8 cellular contexts compared by ENCODE assay signal in genomic region chr16:77788196-77789084, GRCh38. TPM values are rescaled to one million over a fixed set of nuclear protein-coding genes. Genes with fewer than 3 reads are reported as not detected.
A peak's percentile ranks its signal among the peaks of the same experiment; 100 is the strongest.
DNase-seq lines count a peak whose midpoint lies in the region; ATAC-seq and TF ChIP-seq lines count a peak whose summit lies in the region.

A gene with protein sequence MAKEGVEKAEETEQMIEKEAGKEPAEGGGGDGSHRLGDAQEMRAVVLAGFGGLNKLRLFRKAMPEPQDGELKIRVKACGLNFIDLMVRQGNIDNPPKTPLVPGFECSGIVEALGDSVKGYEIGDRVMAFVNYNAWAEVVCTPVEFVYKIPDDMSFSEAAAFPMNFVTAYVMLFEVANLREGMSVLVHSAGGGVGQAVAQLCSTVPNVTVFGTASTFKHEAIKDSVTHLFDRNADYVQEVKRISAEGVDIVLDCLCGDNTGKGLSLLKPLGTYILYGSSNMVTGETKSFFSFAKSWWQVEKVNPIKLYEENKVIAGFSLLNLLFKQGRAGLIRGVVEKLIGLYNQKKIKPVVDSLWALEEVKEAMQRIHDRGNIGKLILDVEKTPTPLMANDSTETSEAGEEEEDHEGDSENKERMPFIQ (plus strand): TSS chr16:77788564. CDS start chr16:77788683, 119 bp downstream.

- WGBS in mesodermal cell (ENCODE audit: insufficient coverage in 2 of 2), 2 experiments, result 0% methylated on average over 46 to 64 of the region's 76 CpGs
- 0 to 1% methylated on average over 19 to 64 of the region's 76 CpGs for WGBS in tibial nerve, 2 donors

- peak in 1 of 2 donors; percentile 40 for TF ChIP-seq POLR2A in tibial nerve (IDR thresholded peaks at IDR 0.05)

- peaks cover 3% of the 10 kb centered on the region; the same call in 1 of the 2 replicates for H3K9me3 ChIP-seq in BLaER1
- H3K9me3 ChIP-seq in mesodermal cell (ENCODE audit: control insufficient read depth, low read length), result no peaks in the 10 kb centered on the region
- no peaks in the 10 kb centered on the region for H3K9me3 ChIP-seq in tibial nerve

- H3K27ac ChIP-seq in BLaER1 (no peak within 1 kb of the TSS), mesodermal cell (ENCODE audit: low read depth, low read length, severe bottlenecking) (no peak within 1 kb of the TSS), tibial nerve (peak within 1 kb of the TSS in 1 of 4 donors; percentile 46)

- no peak within 1 kb of the TSS for H3K9ac ChIP-seq in BLaER1

- H3K27me3 ChIP-seq in BLaER1 (peaks cover 51% of the 10 kb centered on the region), tibial nerve (peaks cover 0 to 35% of the 10 kb centered on the region in 2 donors)

- H3K4me2 ChIP-seq in BLaER1, result peak within 1 kb of the TSS; percentile 99

- H3K4me3 ChIP-seq in BLaER1 (peak within 1 kb of the TSS; percentile 77), epithelial cell of esophagus (ENCODE audit: low read length) (peak within 1 kb of the TSS; percentile 21), mesodermal cell (ENCODE audit: extremely low read depth, insufficient read depth, low read length, poor library complexity, severe bottlenecking) (peak within 1 kb of the TSS; percentile 63), tibial nerve (peak within 1 kb of the TSS; percentile 42 to 68 (median 51))

- DNase-seq in SW480 (ENCODE audit: low spot score), result peak; percentile 8
- peak; percentile 49 for DNase-seq in epithelial cell of esophagus (ENCODE audit: low read depth)
- DNase-seq in tibial nerve (ENCODE audit: low spot score in 2 of 2), result no peak
- DNase-seq in UCSD-AML1 (lab: John Stamatoyannopoulos, UW; ENCODE audit: unreplicated experiment), result no peak

- ATAC-seq in GM19397 (IDR thresholded peaks at IDR 0.05; ENCODE audit: unreplicated experiment) (peak; percentile 56), HG03521 (IDR thresholded peaks at IDR 0.05; ENCODE audit: unreplicated experiment) (no peak)

- no peaks in the 10 kb centered on the region for H3K36me3 ChIP-seq in BLaER1
- H3K36me3 ChIP-seq in mesodermal cell (ENCODE audit: control insufficient read depth, insufficient read depth, low read length), result no peaks in the 10 kb centered on the region
- H3K36me3 ChIP-seq in tibial nerve, result no peaks in the 10 kb centered on the region

- H4K20me1 ChIP-seq in BLaER1, result peaks cover 16% of the 10 kb centered on the region; the same call in 1 of the 2 replicates

- no peak for TF ChIP-seq EP300 in tibial nerve (IDR thresholded peaks at IDR 0.05)

- TF ChIP-seq CTCF in epithelial cell of esophagus (IDR thresholded peaks at IDR 0.05; ENCODE audit: insufficient read depth, low read depth, low read length, missing control alignments), result no peak
- TF ChIP-seq CTCF in tibial nerve (IDR thresholded peaks at IDR 0.05), result no peak

- H3K4me1 ChIP-seq in BLaER1, result peaks cover 19% of the 10 kb centered on the region
- peaks cover 3% of the 10 kb centered on the region for H3K4me1 ChIP-seq in mesodermal cell (ENCODE audit: control insufficient read depth, insufficient read depth, low read length, poor library complexity, severe bottlenecking)
- H3K4me1 ChIP-seq in tibial nerve, result peaks cover 0 to 25% (median 6%) of the 10 kb centered on the region in 4 donors

RNA-seq across cellular contexts. Expression of the gene that starts here (rescaled TPM):
- 22.3 TPM for polyA plus RNA-seq in mesodermal cell (2013, experiment 1 of 2)
- polyA plus RNA-seq in mesodermal cell (2013, experiment 2 of 2), result 21.9 TPM
- 10 to 100 TPM in 3 of 4 donors, 1 to 10 TPM in 1; 7.2 to 21.6 (median 19.5) TPM for total RNA-seq in tibial nerve

Comparison
In these comparisons a context has a peak if more than half of its experiments do, and no peak if none do; other contexts are left out.
1. H3K4me3 ChIP-seq: peak in every context shown above with its lines; median percentile 77 in BLaER1; 63 in mesodermal cell; 51 in tibial nerve; 21 in epithelial cell of esophagus.
2. DNase-seq: peak in SW480 (single experiment) and epithelial cell of esophagus (single experiment); none in tibial nerve (0 of 2) and UCSD-AML1 (single experiment).